1 cellular context compared by ENCODE assay signal in the genomic region with DNA sequence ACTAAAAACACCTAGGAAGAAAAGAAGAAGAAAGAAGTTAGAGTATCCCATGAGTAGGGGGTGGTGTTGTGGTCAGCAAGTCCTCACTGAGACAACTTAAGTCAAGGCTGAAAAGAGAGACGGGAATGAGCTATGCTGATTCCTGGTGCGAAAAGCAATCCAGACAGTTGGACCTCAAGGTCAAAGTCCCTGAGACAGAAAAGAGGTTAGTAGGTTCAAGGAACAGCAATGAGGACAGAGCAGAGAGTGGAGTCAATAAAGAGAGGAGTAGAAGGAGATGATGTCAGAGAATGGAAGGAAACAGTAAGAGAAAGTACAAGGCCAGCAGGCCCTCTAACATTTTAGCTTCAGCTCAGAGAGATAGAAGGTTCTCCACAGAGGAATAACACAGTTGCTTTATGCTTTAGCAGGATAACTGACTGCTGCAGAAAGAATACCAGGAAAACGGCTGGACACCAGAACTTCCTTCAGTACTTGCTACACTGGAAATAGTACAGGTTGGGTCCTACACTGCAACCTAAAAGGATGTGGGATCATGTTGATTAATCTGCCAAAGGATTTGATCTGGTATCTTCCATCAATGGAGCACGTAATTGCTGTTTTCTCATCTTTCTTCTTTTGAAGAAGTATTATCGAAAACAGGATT.
TF ChIP-seq lines count a peak whose summit lies in the region.

No MANE protein-coding gene starts in this region.

TF ChIP-seq in endothelial cell of umbilical vein, 7 proteins besides CTCF, POLR2A, EP300 and RAD21:
- no peak for TF ChIP-seq GATA2 (IDR thresholded peaks at IDR 0.05; ENCODE audit: insufficient read depth, insufficient read length, low read depth, low read length)
- TF ChIP-seq JUN (IDR thresholded peaks at IDR 0.05; ENCODE audit: borderline replicate concordance, insufficient read depth, insufficient read length, low read depth), result no peak
- no peak for TF ChIP-seq MYC (IDR thresholded peaks at IDR 0.05; ENCODE audit: low read depth, low read length)
- TF ChIP-seq FOS (IDR thresholded peaks at IDR 0.05; ENCODE audit: borderline replicate concordance, insufficient read depth, low read length), result no peak
